23 cellular contexts compared by ENCODE assay signal in genomic region chr9:136602193-136602885, GRCh38. TPM values are rescaled to one million over a fixed set of nuclear protein-coding genes. Genes with fewer than 3 reads are reported as not detected.
DNase-seq lines count a peak whose midpoint lies in the region; ATAC-seq, FAIRE-seq and TF ChIP-seq lines count a peak whose summit lies in the region.
"Had no signal": no experiment of that assay in that cellular context is flagged by ENCODE, and none has a peak within 500 bp of the region (broad histone marks: within the 10 kb centered on the region; RNA-seq: fewer than 3 reads in every experiment).

No MANE protein-coding gene starts in this region.

- no peaks in the 10 kb centered on the region for H3K36me3 Mint-ChIP-seq in brain

- TF ChIP-seq CTCF in NB4 (IDR thresholded peaks at IDR 0.05; ENCODE audit: low read depth, low read length): no peak
- no peak for TF ChIP-seq CTCF in brain (conservative IDR thresholded peaks at IDR 0.05)
- TF ChIP-seq CTCF in HepG2 (CRISPR knock-in tag; IDR thresholded peaks at IDR 0.05): no peak

- H2BK15ac ChIP-seq in neuronal stem cell (ENCODE audit: low read length): no peak overlapping the region

- peak overlapping the region; percentile 24 for H2BK12ac ChIP-seq in neuronal stem cell (ENCODE audit: low read length)

- peak overlapping the region; percentile 80 to 96 (median 94) for H3K27ac Mint-ChIP-seq in brain
- H3K27ac Mint-ChIP-seq: activated naive CD8-positive, alpha-beta T cell treated with anti-CD3 and anti-CD28 coated beads, Interleukin-2, amount 50 U/mL, for 24 hours; activated T-helper 17 cell treated with anti-CD3 and anti-CD28 coated beads, Interleukin-2, amount 50 U/mL, for 72 hours; T-helper 2 cell treated with Interferon-gamma antibody and Interleukin-4, amounts not matched to agents 5 μg/mL and 100 μg/mL, for 36 hours had no signal

- peaks cover 4% of the 10 kb centered on the region for H3K27me3 Mint-ChIP-seq in brain

- no peak overlapping the region for H3K14ac ChIP-seq in neuronal stem cell (ENCODE audit: low read length)

- H3K9ac ChIP-seq in neuronal stem cell (ENCODE audit: low read depth, low read length, poor library complexity) (no peak overlapping the region), HepG2 (ENCODE audit: insufficient read depth, low read depth, low read length) (no peak overlapping the region)

- no peak overlapping the region for H3K4me2 ChIP-seq in neuronal stem cell (ENCODE audit: insufficient read depth, low read length, poor library complexity, severe bottlenecking)
- no peak overlapping the region for H3K4me2 ChIP-seq in HepG2 (ENCODE audit: low read depth, low read length)

- H4K91ac ChIP-seq in neuronal stem cell (ENCODE audit: low read depth, low read length, poor library complexity): no peak overlapping the region

- CTCF ChIA-PET in HepG2 (lab: Yijun Ruan, JAX; ENCODE audit: low intra/inter-chr PET ratio, low total read pairs): no interaction called here

- TF ChIP-seq EP300 in HepG2 (IDR thresholded peaks at IDR 0.05; ENCODE audit: low read depth in 2 of 2, low read length in 2 of 2) (no peak), HepG2 (CRISPR knock-in tag; IDR thresholded peaks at IDR 0.05; ENCODE audit: borderline replicate concordance) (no peak)

- DNase-seq in DMS 273 (lab: John Stamatoyannopoulos, UW; ENCODE audit: unreplicated experiment) (peak; percentile 68), DMS 273 treated with DMSO at 0.1 percent for 48 hours (lab: John Stamatoyannopoulos, UW) (no peak), NB4 (ENCODE audit: low read depth) (peak; percentile 27), neuronal stem cell (ENCODE audit: low spot score) (no peak), H4 (ENCODE audit: low spot score) (no peak), HepG2 (ENCODE audit: low spot score) (no peak), NCI-H2029 (lab: John Stamatoyannopoulos, UW) (no peak)
- DNase-seq: activated naive CD8-positive, alpha-beta T cell treated with anti-CD3 and anti-CD28 coated beads, Interleukin-2, amount 50 U/mL, for 24 hours; BE2C; DMS79; NCI-H1048; retina; Right ventricle myocardium superior; stimulated activated CD4-positive, alpha-beta T cell treated with anti-CD3 and anti-CD28 coated beads, Interleukin-12 subunit alpha, Interleukin-12 subunit beta, amount 100 ng/mL, for 4 hours; stimulated activated naive CD4-positive, alpha-beta T cell had no signal

- H3K18ac ChIP-seq in neuronal stem cell (ENCODE audit: low read length): peak overlapping the region; percentile 84

- H3K79me1 ChIP-seq in neuronal stem cell (ENCODE audit: low read depth, low read length): no peaks in the 10 kb centered on the region

- peaks cover 50% of the 10 kb centered on the region for H3K4me1 Mint-ChIP-seq in brain
- H3K4me1 Mint-ChIP-seq: activated naive CD8-positive, alpha-beta T cell treated with anti-CD3 and anti-CD28 coated beads, Interleukin-2, amount 50 U/mL, for 24 hours; activated T-helper 17 cell treated with anti-CD3 and anti-CD28 coated beads, Interleukin-2, amount 50 U/mL, for 72 hours had no signal

- FAIRE-seq in HepG2 (lab: Jason Lieb, UNC): no peak

- ATAC-seq in HepG2: no peak
- ATAC-seq: activated CD4-positive, CD25-positive, alpha-beta regulatory T cell treated with anti-CD3 and anti-CD28 coated beads, Interleukin-2, amount 50 U/mL, for 24 hours; activated naive CD8-positive, alpha-beta T cell treated with anti-CD3 and anti-CD28 coated beads, Interleukin-2, amount 50 U/mL, for 24 hours; activated T-helper 17 cell treated with anti-CD3 and anti-CD28 coated beads, Interleukin-2, amount 50 U/mL, for 72 hours had no signal

- no peaks in the 10 kb centered on the region for H3K36me3 ChIP-seq in neuronal stem cell (replicated peaks in 1 of 2; ENCODE audit: control insufficient read depth in 2 of 2, insufficient read depth in 2 of 2, low read length in 2 of 2)
- H3K36me3 ChIP-seq in HepG2 (replicated peaks in 1 of 2; ENCODE audit: control insufficient read depth in 1 of 2, insufficient read depth in 2 of 2, low read length in 2 of 2): no peaks in the 10 kb centered on the region
- H3K36me3 ChIP-seq: BE2C, cardiac muscle cell, neutrophil, upper lobe of left lung had no signal

- no TSS peak for BruUV-seq in HepG2 (replicated peaks; lab: Mats Ljungman, UMichigan)

- POLR2A ChIA-PET in HepG2 (lab: Yijun Ruan, JAX): no interaction called here

- TF ChIP-seq RAD21 in HepG2 (CRISPR knock-in tag; IDR thresholded peaks at IDR 0.05): no peak

- H2AK5ac ChIP-seq in neuronal stem cell (ENCODE audit: low read depth, low read length): peak overlapping the region; percentile 68

- peaks cover 14% of the 10 kb centered on the region for H4K20me1 ChIP-seq in HepG2 (ENCODE audit: insufficient read depth, low read length)

- no peak overlapping the region for H3K4ac ChIP-seq in neuronal stem cell (ENCODE audit: low read length)

- H2AFZ ChIP-seq in neuronal stem cell (ENCODE audit: low read length) (peak overlapping the region; percentile 35), HepG2 (ENCODE audit: low read length) (no peak overlapping the region)

- no peak overlapping the region for H3K27ac ChIP-seq in neuronal stem cell (replicated peaks; ENCODE audit: low read length)
- no peak overlapping the region for H3K27ac ChIP-seq in HepG2 (ENCODE audit: extremely low read length, insufficient read depth, low read length)
- H3K27ac ChIP-seq: 22Rv1, cardiac muscle cell had no signal

- H3K79me2 ChIP-seq in HepG2 (ENCODE audit: insufficient read depth, low read length): no peaks in the 10 kb centered on the region

- H3K27me3 ChIP-seq in neuronal stem cell (ENCODE audit: control insufficient read depth in 3 of 3, insufficient read depth in 3 of 3, low read depth in 1 of 3, low read length in 3 of 3) (no peaks in the 10 kb centered on the region), HepG2 (ENCODE audit: control insufficient read depth in 1 of 2, insufficient read depth in 2 of 2, low read length in 2 of 2) (peaks cover 25 to 84% of the 10 kb centered on the region in 2 experiments)
- H3K27me3 ChIP-seq: cardiac muscle cell, upper lobe of left lung had no signal

- H3K4me3 ChIP-seq in NB4 (ENCODE audit: low read depth, low read length): no peak overlapping the region
- no peak overlapping the region for H3K4me3 ChIP-seq in neuronal stem cell (ENCODE audit: low read length in 2 of 2)
- no peak overlapping the region for H3K4me3 ChIP-seq in HepG2 (replicated peaks in 1 of 3; ENCODE audit: insufficient read depth in 1 of 3, low read depth in 2 of 3, low read length in 3 of 3)
- H3K4me3 ChIP-seq: cardiac muscle cell, upper lobe of left lung had no signal

- WGBS in neuronal stem cell (ENCODE audit: extremely low coverage in 2 of 2, insufficient read length in 2 of 2, insufficient replicate concordance in 1 of 2), 2 donors: no CpG with 5 or more reads among the region's 28 CpGs
- 41% methylated on average over 4 of the region's 28 CpGs for WGBS in HepG2 (ENCODE audit: low lambda C conversion rate)

- peaks cover 0 to 2% of the 10 kb centered on the region in 2 donors for H3K9me3 ChIP-seq in neuronal stem cell (replicated peaks in 1 of 2; ENCODE audit: control insufficient read depth in 2 of 2, insufficient read depth in 1 of 2, low read depth in 1 of 2, low read length in 2 of 2)
- no peaks in the 10 kb centered on the region for H3K9me3 ChIP-seq in HepG2 (ENCODE audit: low read length)
- H3K9me3 ChIP-seq: BE2C, neutrophil, upper lobe of left lung had no signal

- H3K4me1 ChIP-seq in neuronal stem cell (ENCODE audit: control insufficient read depth in 2 of 2, insufficient read depth in 1 of 2, low read depth in 1 of 2, low read length in 2 of 2) (peaks cover 26 to 62% of the 10 kb centered on the region in 2 donors), HepG2 (ENCODE audit: insufficient read depth, low read length) (peaks cover 32% of the 10 kb centered on the region)
- H3K4me1 ChIP-seq: BE2C had no signal

- H2BK120ac ChIP-seq in neuronal stem cell (ENCODE audit: low read depth, low read length): peak overlapping the region; percentile 36

- in situ Hi-C loops in HepG2 (cut with HindIII; ENCODE audit: extremely low pct_ligation_motif_present, low pct_unique_long_range_greater_than_20kb): no loop called here

- no peak overlapping the region for H4K8ac ChIP-seq in neuronal stem cell (ENCODE audit: low read depth, low read length)

- no peak for TF ChIP-seq POLR2A in NB4 (IDR thresholded peaks at IDR 0.05; ENCODE audit: extremely low read depth, insufficient read length)
- no peak for TF ChIP-seq POLR2A in HepG2 (IDR thresholded peaks at IDR 0.05; ENCODE audit: insufficient read depth in 1 of 2, low read depth in 2 of 2, low read length in 2 of 2)

- intact Hi-C loops in HepG2 (cut with micrococcal nuclease; ENCODE audit: unreplicated experiment): no loop called here

- no peak overlapping the region for H3K23ac ChIP-seq in neuronal stem cell (ENCODE audit: low read depth, low read length, poor library complexity)

- peak overlapping the region; percentile 77 for H2BK5ac ChIP-seq in neuronal stem cell (ENCODE audit: low read length)

- H3K4me3 Mint-ChIP-seq in brain: peak overlapping the region in 2 of 5 experiments; percentile 9 to 25
- H3K4me3 Mint-ChIP-seq: activated naive CD8-positive, alpha-beta T cell treated with anti-CD3 and anti-CD28 coated beads, Interleukin-2, amount 50 U/mL, for 24 hours; activated T-helper 17 cell treated with anti-CD3 and anti-CD28 coated beads, Interleukin-2, amount 50 U/mL, for 72 hours; T-helper 2 cell treated with Interferon-gamma antibody and Interleukin-4, amounts not matched to agents 5 μg/mL and 100 μg/mL, for 36 hours had no signal

- H3K9me3 Mint-ChIP-seq in brain: peaks cover 0 to 6% (median 0%) of the 10 kb centered on the region in 5 experiments
- H3K9me3 Mint-ChIP-seq: activated naive CD8-positive, alpha-beta T cell treated with anti-CD3 and anti-CD28 coated beads, Interleukin-2, amount 50 U/mL, for 24 hours; activated T-helper 17 cell treated with anti-CD3 and anti-CD28 coated beads, Interleukin-2, amount 50 U/mL, for 72 hours had no signal

RNA-seq across cellular contexts. Expression of gene NOTCH1, which starts 56.5 kb away (rescaled TPM):
- 12.3 TPM for polyA plus RNA-seq in brain (ENCODE audit: insufficient read depth, low read depth, low replicate concordance)
- 32.9 TPM for polyA plus RNA-seq in neuronal stem cell (2013, experiment 1 of 2)
- 33.2 TPM for polyA plus RNA-seq in neuronal stem cell (2013, experiment 2 of 2)
- 2.4 and 3.2 TPM in 2 replicates for total RNA-seq in H4 (2014; rRNA removed; shearing (Covaris generic))
- total RNA-seq in HepG2 (2016; rRNA removed; fragmentation: Illumina TruSeq; extraction: Trizol): 0.22 and 0.35 TPM in 2 replicates
- 0.18 and 0.20 TPM in 2 replicates for total RNA-seq in HepG2 (2016; cell fraction: cytosol; rRNA removed; fragmentation: Illumina TruSeq; extraction: Trizol; ENCODE audit: low read depth)
- total RNA-seq in HepG2 (2016; cell fraction: insoluble cytoplasmic fraction; rRNA removed; fragmentation: Illumina TruSeq; extraction: Trizol): 0.13 and 0.43 TPM in 2 replicates
- total RNA-seq in HepG2 (2016; cell fraction: membrane; rRNA removed; fragmentation: Illumina TruSeq; extraction: Trizol): 0.17 and 0.28 TPM in 2 replicates
- 0.69 and 1.3 TPM in 2 replicates for total RNA-seq in HepG2 (2016; cell fraction: nucleus; rRNA removed; fragmentation: Illumina TruSeq; extraction: Trizol)
- 0.09 and 0.12 TPM in 2 replicates for polyA plus RNA-seq in HepG2 (2011; rRNA removed)
- 0.04 and 0.11 TPM in 2 replicates for polyA plus RNA-seq in HepG2 (2011; cell fraction: cytosol; rRNA removed)
- polyA plus RNA-seq in HepG2 (2011; cell fraction: nucleus; rRNA removed): 0.90 and 1.1 TPM in 2 replicates
- polyA plus RNA-seq in HepG2 (2012): 0.09 and 0.31 TPM in 2 replicates
- 0.02 TPM in 2 replicates for polyA plus RNA-seq in HepG2 (2016; cell fraction: cytosol; fragmentation: Illumina TruSeq; extraction: Trizol; ENCODE audit: low read depth)
- 0.15 and 0.22 TPM in 2 replicates for polyA plus RNA-seq in HepG2 (2016; cell fraction: insoluble cytoplasmic fraction; fragmentation: Illumina TruSeq; extraction: Trizol; ENCODE audit: low read depth)
- polyA plus RNA-seq in HepG2 (2016; cell fraction: membrane; fragmentation: Illumina TruSeq; extraction: Trizol; ENCODE audit: low read depth): 0.05 and 0.13 TPM in 2 replicates
- 1.3 and 1.9 TPM in 2 replicates for polyA plus RNA-seq in HepG2 (2016; cell fraction: nucleus; fragmentation: Illumina TruSeq; extraction: Trizol; ENCODE audit: insufficient read depth, low read depth)
- 0.54 and 4.7 TPM in 2 replicates for polyA minus RNA-seq in HepG2 (2011; rRNA and poly(A)+ RNA removed; ENCODE audit: low replicate concordance)
- polyA minus RNA-seq in HepG2 (2011; cell fraction: cytosol; rRNA and poly(A)+ RNA removed): 0.44 and 0.99 TPM in 2 replicates
- polyA minus RNA-seq in HepG2 (2011; cell fraction: nucleus; rRNA and poly(A)+ RNA removed): 0.64 and 0.75 TPM in 2 replicates

Comparison
In these comparisons a context has a peak if more than half of its experiments do, and no peak if none do; other contexts are left out.
1. DNase-seq: peak in DMS 273 (single experiment) and NB4 (single experiment); none in DMS 273 treated with DMSO at 0.1 percent for 48 hours (single experiment), neuronal stem cell (single experiment), H4 (single experiment), HepG2 (single experiment) and NCI-H2029 (single experiment).